11 cellular contexts compared by ENCODE assay signal in genomic region chr1:30966690-30967369, GRCh38. TPM values are rescaled to one million over a fixed set of nuclear protein-coding genes. Genes with fewer than 3 reads are reported as not detected.
A peak's percentile ranks its signal among the peaks of the same experiment; 100 is the strongest.
DNase-seq lines count a peak whose midpoint lies in the region; ATAC-seq and TF ChIP-seq lines count a peak whose summit lies in the region.
"Had no signal": no experiment of that assay in that cellular context is flagged by ENCODE, and none has a peak within 500 bp of the region (broad histone marks: within the 10 kb centered on the region; RNA-seq: fewer than 3 reads in every experiment).

No MANE protein-coding gene starts in this region.

- H3K27ac Mint-ChIP-seq in stimulated activated naive CD8-positive, alpha-beta T cell treated with anti-CD3 and anti-CD28 coated beads, Interleukin-15, Interleukin-2, amounts not matched to agents 100 ng/mL and 50 ng/mL, for 24 hours: peak overlapping the region; percentile 57
- peak overlapping the region; percentile 95 for H3K27ac Mint-ChIP-seq in glutamatergic neuron (ENCODE audit: unreplicated experiment)

- no peak for DNase-seq in stimulated activated naive CD8-positive, alpha-beta T cell treated with anti-CD3 and anti-CD28 coated beads, Interleukin-15, Interleukin-2, amounts not matched to agents 100 U/mL and 50 U/mL, for 24 hours
- DNase-seq in SJSA1 (ENCODE audit: low read depth in 1 of 2, low spot score in 2 of 2) (peak; percentile 69 to 84), glutamatergic neuron (peak; percentile 26), GM19238 (ENCODE audit: insufficient read length, low spot score) (no peak), germinal center (ENCODE audit: low spot score) (no peak), NCI-H1048 (lab: John Stamatoyannopoulos, UW) (no peak)
- no peak for DNase-seq in activated T-cell treated with anti-CD3 and anti-CD28 coated beads, Interleukin-2, amount 50 U/mL, for 4 hours
- DNase-seq: CD4-positive, CD25-positive, alpha-beta regulatory T cell; islet precursor cell had no signal

- no peak for TF ChIP-seq CTCF in glutamatergic neuron (IDR thresholded peaks at IDR 0.05; ENCODE audit: partially characterized antibody, unreplicated experiment)

- H3K9me3 Mint-ChIP-seq in stimulated activated naive CD8-positive, alpha-beta T cell treated with anti-CD3 and anti-CD28 coated beads, Interleukin-15, Interleukin-2, amounts not matched to agents 100 ng/mL and 50 ng/mL, for 24 hours: no peaks in the 10 kb centered on the region
- peaks cover 4% of the 10 kb centered on the region for H3K9me3 Mint-ChIP-seq in glutamatergic neuron (ENCODE audit: unreplicated experiment)
- H3K9me3 Mint-ChIP-seq in activated T-cell treated with anti-CD3 and anti-CD28 coated beads, Interleukin-2, amount 50 U/mL, for 4 hours: no peaks in the 10 kb centered on the region
- H3K9me3 Mint-ChIP-seq: CD4-positive, CD25-positive, alpha-beta regulatory T cell had no signal

- peaks cover 13% of the 10 kb centered on the region for H3K4me1 Mint-ChIP-seq in stimulated activated naive CD8-positive, alpha-beta T cell treated with anti-CD3 and anti-CD28 coated beads, Interleukin-15, Interleukin-2, amounts not matched to agents 100 ng/mL and 50 ng/mL, for 24 hours (ENCODE audit: low read depth)
- H3K4me1 Mint-ChIP-seq in glutamatergic neuron (ENCODE audit: low read depth, unreplicated experiment): peaks cover 35% of the 10 kb centered on the region
- H3K4me1 Mint-ChIP-seq in activated T-cell treated with anti-CD3 and anti-CD28 coated beads, Interleukin-2, amount 50 U/mL, for 4 hours (ENCODE audit: low read depth): peaks cover 14% of the 10 kb centered on the region

- H3K4me3 Mint-ChIP-seq in stimulated activated naive CD8-positive, alpha-beta T cell treated with anti-CD3 and anti-CD28 coated beads, Interleukin-15, Interleukin-2, amounts not matched to agents 100 ng/mL and 50 ng/mL, for 24 hours: no peak overlapping the region
- H3K4me3 Mint-ChIP-seq in glutamatergic neuron (ENCODE audit: unreplicated experiment): peak overlapping the region; percentile 75
- no peak overlapping the region for H3K4me3 Mint-ChIP-seq in activated T-cell treated with anti-CD3 and anti-CD28 coated beads, Interleukin-2, amount 50 U/mL, for 4 hours
- H3K4me3 Mint-ChIP-seq: CD4-positive, CD25-positive, alpha-beta regulatory T cell had no signal

- H3K9me3 ChIP-seq in SJSA1 (replicated peaks): no peaks in the 10 kb centered on the region

- no peak overlapping the region for H3K4me3 ChIP-seq in SJSA1

- H3K27me3 ChIP-seq in SJSA1 (replicated peaks): no peaks in the 10 kb centered on the region

- peaks cover 92% of the 10 kb centered on the region for H3K36me3 Mint-ChIP-seq in stimulated activated naive CD8-positive, alpha-beta T cell treated with anti-CD3 and anti-CD28 coated beads, Interleukin-15, Interleukin-2, amounts not matched to agents 100 ng/mL and 50 ng/mL, for 24 hours (ENCODE audit: low read depth)
- no peaks in the 10 kb centered on the region for H3K36me3 Mint-ChIP-seq in glutamatergic neuron (ENCODE audit: unreplicated experiment)
- H3K36me3 Mint-ChIP-seq in activated T-cell treated with anti-CD3 and anti-CD28 coated beads, Interleukin-2, amount 50 U/mL, for 4 hours (ENCODE audit: insufficient read depth): peaks cover 49% of the 10 kb centered on the region

- no peaks in the 10 kb centered on the region for H3K27me3 Mint-ChIP-seq in stimulated activated naive CD8-positive, alpha-beta T cell treated with anti-CD3 and anti-CD28 coated beads, Interleukin-15, Interleukin-2, amounts not matched to agents 100 ng/mL and 50 ng/mL, for 24 hours
- H3K27me3 Mint-ChIP-seq in glutamatergic neuron (ENCODE audit: unreplicated experiment): peaks cover 10% of the 10 kb centered on the region
- H3K27me3 Mint-ChIP-seq in activated T-cell treated with anti-CD3 and anti-CD28 coated beads, Interleukin-2, amount 50 U/mL, for 4 hours (ENCODE audit: low read depth): no peaks in the 10 kb centered on the region
- H3K27me3 Mint-ChIP-seq: CD4-positive, CD25-positive, alpha-beta regulatory T cell had no signal

- H3K36me3 ChIP-seq in SJSA1: peaks cover 82% of the 10 kb centered on the region

- ATAC-seq in stimulated activated naive CD8-positive, alpha-beta T cell treated with anti-CD3 and anti-CD28 coated beads, Interleukin-15, Interleukin-2, amounts not matched to agents 100 U/mL and 50 U/mL, for 24 hours: no peak
- ATAC-seq in activated T-cell treated with anti-CD3 and anti-CD28 coated beads, Interleukin-2, amount 50 U/mL, for 4 hours: no peak

- peak overlapping the region; percentile 41 for H3K27ac ChIP-seq in SJSA1
- H3K27ac ChIP-seq: VCaP had no signal

- peaks cover 30% of the 10 kb centered on the region for H3K4me1 ChIP-seq in SJSA1 (replicated peaks)

RNA-seq across cellular contexts. Expression of gene SDC3, which starts 58.3 kb away (rescaled TPM):
- 29.6 and 43.6 TPM in 2 replicates for total RNA-seq in SJSA1 (2014; rRNA removed; shearing (Covaris generic))
- 41.7 TPM for total RNA-seq in glutamatergic neuron (ENCODE audit: unreplicated experiment)
- 1 to 10 TPM in 1 of 3 donors, under 1 TPM in 2; 0.55 to 1.0 (median 0.68) TPM for total RNA-seq in activated T-cell treated with anti-CD3 and anti-CD28 coated beads, Interleukin-2, amount 50 U/mL, for 4 hours

Comparison
In these comparisons a context has a peak if more than half of its experiments do, and no peak if none do; other contexts are left out.
1. DNase-seq: peak in SJSA1 (2 of 2) and glutamatergic neuron (single experiment); none in stimulated activated naive CD8-positive, alpha-beta T cell treated with anti-CD3 and anti-CD28 coated beads, Interleukin-15, Interleukin-2, amounts not matched to agents 100 U/mL and 50 U/mL, for 24 hours (single experiment), GM19238 (single experiment), germinal center (single experiment), NCI-H1048 (single experiment) and activated T-cell treated with anti-CD3 and anti-CD28 coated beads, Interleukin-2, amount 50 U/mL, for 4 hours (single experiment).
2. RNA of gene SDC3, which starts 58.3 kb away (total RNA-seq): 29.6 to 43.6 TPM in SJSA1 and 41.7 TPM in glutamatergic neuron (single experiment); 0.55 to 1.0 TPM in activated T-cell treated with anti-CD3 and anti-CD28 coated beads, Interleukin-2, amount 50 U/mL, for 4 hours; every median in the first group is over 10 times any median in the second.